1 cellular context compared by ENCODE assay signal in genomic region chr16:54253118-54253517, GRCh38.
TF ChIP-seq lines count a peak whose summit lies in the region.

No MANE protein-coding gene starts in this region.

TF ChIP-seq in A549, 52 proteins besides CTCF, POLR2A, EP300 and RAD21 (continued from another document):
- TF ChIP-seq REST (IDR thresholded peaks at IDR 0.05) (no peak), SMC3 (IDR thresholded peaks at IDR 0.05) (no peak), ATOH8 (CRISPR knock-in tag; IDR thresholded peaks at IDR 0.05; ENCODE audit: low read depth) (no peak), NPAS2 (CRISPR knock-in tag; IDR thresholded peaks at IDR 0.05; ENCODE audit: borderline replicate concordance) (no peak), HDAC2 (IDR thresholded peaks at IDR 0.05) (no peak), CHD2 (IDR thresholded peaks at IDR 0.05; ENCODE audit: low read length, partially characterized antibody) (no peak), BHLHE40 (IDR thresholded peaks at IDR 0.05; ENCODE audit: low read depth, low read length) (no peak), MAFK (IDR thresholded peaks at IDR 0.05; ENCODE audit: partially characterized antibody) (no peak), RCOR1 (IDR thresholded peaks at IDR 0.05; ENCODE audit: low read depth, low read length) (no peak), RARB (CRISPR knock-in tag; IDR thresholded peaks at IDR 0.05) (no peak), KDM5A (IDR thresholded peaks at IDR 0.05) (no peak), GATA3 (IDR thresholded peaks at IDR 0.05; ENCODE audit: borderline replicate concordance) (no peak), ZSCAN20 (CRISPR knock-in tag; IDR thresholded peaks at IDR 0.05) (no peak)
